26 cellular contexts compared by ENCODE assay signal in the genomic region with DNA sequence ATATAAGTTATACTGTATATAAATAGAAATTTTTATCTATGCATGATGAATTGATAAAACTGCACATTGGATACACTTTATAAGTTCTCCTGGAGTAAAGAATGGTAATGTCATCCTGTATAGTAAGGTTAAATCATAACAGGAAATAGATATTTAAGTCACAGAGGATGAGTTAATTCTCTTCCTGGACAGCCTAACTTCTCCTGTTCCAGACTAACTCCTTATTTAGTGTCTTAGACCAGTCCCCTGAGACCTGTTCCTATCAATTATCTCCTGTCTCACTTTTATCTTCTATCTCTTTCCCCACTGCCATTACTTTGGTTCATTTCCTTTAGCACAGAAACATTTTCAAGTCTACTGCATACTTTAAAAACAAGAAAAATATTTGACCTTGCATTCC. TPM values are rescaled to one million over a fixed set of nuclear protein-coding genes. Genes with fewer than 3 reads are reported as not detected.
DNase-seq lines count a peak whose midpoint lies in the region; TF ChIP-seq lines count a peak whose summit lies in the region.
"Had no signal": no experiment of that assay in that cellular context is flagged by ENCODE, and none has a peak within 500 bp of the region (broad histone marks: within the 10 kb centered on the region; RNA-seq: fewer than 3 reads in every experiment).

No MANE protein-coding gene starts in this region.

- H3K9me3 Mint-ChIP-seq in chondrocyte (ENCODE audit: low read depth) (no peaks in the 10 kb centered on the region), glutamatergic neuron (ENCODE audit: unreplicated experiment) (no peaks in the 10 kb centered on the region)
- H3K9me3 Mint-ChIP-seq: nephron progenitor cell; T-helper 1 cell treated with Interleukin-12 subunit alpha and Interleukin-12 subunit beta and Interleukin-4 antibody, amounts not matched to agents 30 μg/mL and 1 μg/mL, for 36 hours had no signal

- peak overlapping the region; percentile 57 for H3K27ac ChIP-seq in Karpas-422 (ENCODE audit: low read length)
- no peak overlapping the region for H3K27ac ChIP-seq in parathyroid adenoma
- no peak overlapping the region for H3K27ac ChIP-seq in coronary artery
- no peak overlapping the region for H3K27ac ChIP-seq in vagina
- H3K27ac ChIP-seq: foreskin keratinocyte, KMS-11, prostate gland, skin epidermis, VCaP had no signal

- no peak overlapping the region for H2AFZ ChIP-seq in Karpas-422 (ENCODE audit: low read length)
- H2AFZ ChIP-seq in parathyroid adenoma, result no peak overlapping the region

- H3K79me2 ChIP-seq in Karpas-422 (ENCODE audit: low read length), result peaks cover 94% of the 10 kb centered on the region
- peaks cover 3% of the 10 kb centered on the region for H3K79me2 ChIP-seq in parathyroid adenoma

- H3K4me1 Mint-ChIP-seq in chondrocyte (ENCODE audit: low read depth) (peaks cover 27% of the 10 kb centered on the region), glutamatergic neuron (ENCODE audit: low read depth, unreplicated experiment) (peaks cover 4% of the 10 kb centered on the region)

- DNase-seq in NCI-H82 (lab: John Stamatoyannopoulos, UW) (peak; percentile 39), NCI-H82 treated with DMSO at 0.1 percent for 48 hours (lab: John Stamatoyannopoulos, UW; ENCODE audit: unreplicated experiment) (no peak), Karpas-422 (no peak), chondrocyte (ENCODE audit: low spot score) (no peak), coronary artery (ENCODE audit: low spot score) (no peak), vagina (ENCODE audit: extremely low spot score in 2 of 2) (no peak), glutamatergic neuron (no peak)
- DNase-seq: 8988T; activated CD4-positive, alpha-beta T cell treated with anti-CD3 and anti-CD28 coated beads, Interleukin-2, amount 50 U/mL, for 4 hours; activated naive CD4-positive, alpha-beta T cell treated with anti-CD3 and anti-CD28 coated beads, Interleukin-2, amount 50 U/mL, for 16 hours; activated T-cell treated with anti-CD3 and anti-CD28 coated beads, Interleukin-2, amount 50 U/mL, for 1 hour; C1 segment of cervical spinal cord; foreskin keratinocyte; NCI-H1092 treated with DMSO at 0.1 percent for 48 hours; NCI-H2081; NCI-H510A; nephron progenitor cell; SHP77; stimulated activated CD4-positive, alpha-beta T cell treated with anti-CD3 and anti-CD28 coated beads, Interleukin-4, amount 100 ng/mL, for 24 hours had no signal

- H3K4me1 ChIP-seq in Karpas-422 (ENCODE audit: low read length) (peaks cover 55% of the 10 kb centered on the region), parathyroid adenoma (peaks cover 9% of the 10 kb centered on the region), vagina (no peaks in the 10 kb centered on the region)
- H3K4me1 ChIP-seq: foreskin keratinocyte, prostate gland had no signal

- no peaks in the 10 kb centered on the region for H3K9me2 ChIP-seq in Karpas-422 (replicated peaks; ENCODE audit: insufficient read depth, low read length)

- TF ChIP-seq CTCF in chondrocyte (IDR thresholded peaks at IDR 0.05), result no peak
- TF ChIP-seq CTCF in parathyroid adenoma (IDR thresholded peaks at IDR 0.05), result no peak
- no peak for TF ChIP-seq CTCF in coronary artery (IDR thresholded peaks at IDR 0.05)
- TF ChIP-seq CTCF in vagina (IDR thresholded peaks at IDR 0.05), result no peak
- no peak for TF ChIP-seq CTCF in glutamatergic neuron (IDR thresholded peaks at IDR 0.05; ENCODE audit: partially characterized antibody, unreplicated experiment)

- H3K36me3 ChIP-seq in Karpas-422 (ENCODE audit: insufficient read depth, low read length), result no peaks in the 10 kb centered on the region
- H3K36me3 ChIP-seq in parathyroid adenoma (ENCODE audit: control insufficient read depth, insufficient read depth, low read length), result no peaks in the 10 kb centered on the region
- no peaks in the 10 kb centered on the region for H3K36me3 ChIP-seq in vagina
- H3K36me3 ChIP-seq: prostate gland had no signal

- H3K4me3 ChIP-seq in Karpas-422 (ENCODE audit: low read length) (no peak overlapping the region), parathyroid adenoma (ENCODE audit: low read depth, low read length) (no peak overlapping the region), coronary artery (no peak overlapping the region), vagina (no peak overlapping the region)
- H3K4me3 ChIP-seq: prostate gland, skin epidermis had no signal

- no peak overlapping the region for H3K4me3 Mint-ChIP-seq in chondrocyte (ENCODE audit: unreplicated experiment)
- no peak overlapping the region for H3K4me3 Mint-ChIP-seq in glutamatergic neuron (ENCODE audit: unreplicated experiment)
- H3K4me3 Mint-ChIP-seq: nephron progenitor cell; T-helper 1 cell treated with Interleukin-12 subunit alpha and Interleukin-12 subunit beta and Interleukin-4 antibody, amounts not matched to agents 30 μg/mL and 1 μg/mL, for 36 hours had no signal

- no peaks in the 10 kb centered on the region for H3K27me3 Mint-ChIP-seq in chondrocyte (ENCODE audit: low read depth)
- no peaks in the 10 kb centered on the region for H3K27me3 Mint-ChIP-seq in glutamatergic neuron (ENCODE audit: unreplicated experiment)

- H3K4me2 ChIP-seq in Karpas-422 (ENCODE audit: low read depth, low read length, poor library complexity, severe bottlenecking) (peak overlapping the region; percentile 31), parathyroid adenoma (ENCODE audit: low read length) (peak overlapping the region; percentile 3)
- H3K4me2 ChIP-seq: KMS-11 had no signal

- H3K9ac ChIP-seq in Karpas-422 (ENCODE audit: low read length), result no peak overlapping the region
- H3K9ac ChIP-seq in parathyroid adenoma, result no peak overlapping the region
- H3K9ac ChIP-seq: KMS-11 had no signal

- H4K20me1 ChIP-seq in Karpas-422 (ENCODE audit: insufficient read depth, low read depth, low read length), result no peaks in the 10 kb centered on the region

- TF ChIP-seq POLR2A in vagina (IDR thresholded peaks at IDR 0.05), result no peak

- no peaks in the 10 kb centered on the region for H3K27me3 ChIP-seq in Karpas-422 (ENCODE audit: low read length)
- no peaks in the 10 kb centered on the region for H3K27me3 ChIP-seq in parathyroid adenoma (ENCODE audit: control insufficient read depth, insufficient read depth, low read length)
- no peaks in the 10 kb centered on the region for H3K27me3 ChIP-seq in vagina
- H3K27me3 ChIP-seq: foreskin keratinocyte had no signal

- intact Hi-C loops in vagina (cut with DNase I), result no loop called here

- peak overlapping the region; percentile 67 for H3K27ac Mint-ChIP-seq in chondrocyte (ENCODE audit: unreplicated experiment)
- H3K27ac Mint-ChIP-seq in glutamatergic neuron (ENCODE audit: unreplicated experiment), result no peak overlapping the region
- H3K27ac Mint-ChIP-seq: nephron progenitor cell; T-helper 1 cell treated with Interleukin-12 subunit alpha and Interleukin-12 subunit beta and Interleukin-4 antibody, amounts not matched to agents 30 μg/mL and 1 μg/mL, for 36 hours had no signal

- H3K9me3 ChIP-seq in Karpas-422 (ENCODE audit: low read length) (no peaks in the 10 kb centered on the region), parathyroid adenoma (ENCODE audit: control insufficient read depth, low read length) (no peaks in the 10 kb centered on the region), vagina (no peaks in the 10 kb centered on the region)
- H3K9me3 ChIP-seq: prostate gland had no signal

- H3K36me3 Mint-ChIP-seq in chondrocyte (ENCODE audit: low read depth) (no peaks in the 10 kb centered on the region), glutamatergic neuron (ENCODE audit: unreplicated experiment) (no peaks in the 10 kb centered on the region)

RNA-seq across cellular contexts. Expression of gene SSH2, which starts 46.5 kb away (rescaled TPM):
- total RNA-seq in Karpas-422 (2014; rRNA removed; shearing (Covaris generic); ENCODE audit: low replicate concordance), result 35.3 and 53.9 TPM in 2 replicates
- 14.1 to 24.0 TPM (median 14.3 TPM) in 3 replicates for total RNA-seq in chondrocyte
- 37.6 TPM for total RNA-seq in vagina
- 46.5 TPM for total RNA-seq in glutamatergic neuron (ENCODE audit: unreplicated experiment)

RNA-seq across cellular contexts. Expression of gene EFCAB5, which starts 57.9 kb away (rescaled TPM):
- 0.07 and 2.1 TPM in 2 replicates for total RNA-seq in Karpas-422 (2014; rRNA removed; shearing (Covaris generic); ENCODE audit: low replicate concordance)
- total RNA-seq in chondrocyte, result 0.23 to 0.63 TPM (median 0.37 TPM) in 3 replicates
- total RNA-seq in vagina, result not detected
- total RNA-seq in glutamatergic neuron (ENCODE audit: unreplicated experiment), result 0.69 TPM
- total RNA-seq: mesenteric fat pad had no signal
